10 cellular contexts compared by ENCODE assay signal in genomic region chr20:36988494-36988966, GRCh38. TPM values are rescaled to one million over a fixed set of nuclear protein-coding genes. Genes with fewer than 3 reads are reported as not detected.
DNase-seq lines count a peak whose midpoint lies in the region; ATAC-seq, FAIRE-seq and TF ChIP-seq lines count a peak whose summit lies in the region.
"Had no signal": no experiment of that assay in that cellular context is flagged by ENCODE, and none has a peak within 500 bp of the region (broad histone marks: within the 10 kb centered on the region; RNA-seq: fewer than 3 reads in every experiment).

No MANE protein-coding gene starts in this region.

- H3K9me3 ChIP-seq in left lung (peaks cover 0 to 9% of the 10 kb centered on the region in 2 donors), stomach (peaks cover 0 to 11% (median 7%) of the 10 kb centered on the region in 4 donors)

- peaks cover 13% of the 10 kb centered on the region for H3K9me3 Mint-ChIP-seq in activated naive CD8-positive, alpha-beta T cell treated with anti-CD3 and anti-CD28 coated beads for 36 hours

- intact Hi-C loops in left lung (cut with DNase I) (no loop called here), stomach (cut with DNase I; ENCODE audit: low total_unique reads) (no loop called here)

- H3K4me1 Mint-ChIP-seq in activated naive CD8-positive, alpha-beta T cell treated with anti-CD3 and anti-CD28 coated beads for 36 hours, result peaks cover 29% of the 10 kb centered on the region

- peak; percentile 39 for ATAC-seq in left lung

- WGBS in stomach, 5 donors, result 55 to 88% (median 77%) methylated on average over 3 of the region's 3 CpGs

- H3K27me3 ChIP-seq in left lung (no peaks in the 10 kb centered on the region), stomach (no peaks in the 10 kb centered on the region)
- H3K27me3 ChIP-seq: cardiac muscle cell had no signal

- DNase-seq in NCI-H1417 (lab: John Stamatoyannopoulos, UW), result peak in 2 of 3 experiments; percentile 15 to 29
- DNase-seq in NCI-H1417 treated with DMSO at 0.1 percent for 48 hours (lab: John Stamatoyannopoulos, UW), result no peak
- no peak for DNase-seq in HTR-8/SVneo (ENCODE audit: insufficient read length, low spot score)
- DNase-seq in activated naive CD8-positive, alpha-beta T cell treated with anti-CD3 and anti-CD28 coated beads for 36 hours, result peak; percentile 22
- DNase-seq in left lung, result no peak
- DNase-seq in mesenteric fat pad (ENCODE audit: low spot score), result no peak
- no peak for DNase-seq in GOT3 (lab: John Stamatoyannopoulos, UW)
- no peak for DNase-seq in stomach
- DNase-seq: left cardiac atrium had no signal

- peaks cover 0 to 4% of the 10 kb centered on the region in 2 donors for H3K4me1 ChIP-seq in left lung
- H3K4me1 ChIP-seq in stomach, result no peaks in the 10 kb centered on the region

- peaks cover 23% of the 10 kb centered on the region for H3K36me3 Mint-ChIP-seq in activated naive CD8-positive, alpha-beta T cell treated with anti-CD3 and anti-CD28 coated beads for 36 hours

- H3K27ac ChIP-seq in left lung, result peak overlapping the region in 1 of 2 donors; percentile 45
- no peak overlapping the region for H3K27ac ChIP-seq in stomach
- H3K27ac ChIP-seq: cardiac muscle cell had no signal

- H3K27ac Mint-ChIP-seq in activated naive CD8-positive, alpha-beta T cell treated with anti-CD3 and anti-CD28 coated beads for 36 hours, result peak overlapping the region; percentile 74

- H3K36me3 ChIP-seq in left lung, result no peaks in the 10 kb centered on the region
- H3K36me3 ChIP-seq in stomach, result peaks cover 0 to 2% (median 0%) of the 10 kb centered on the region in 4 donors
- H3K36me3 ChIP-seq: cardiac muscle cell had no signal

- TF ChIP-seq EP300 in stomach (IDR thresholded peaks at IDR 0.05), result no peak

- peak; percentile 69 for FAIRE-seq in HTR-8/SVneo (lab: Jason Lieb, UNC)

- no peak for TF ChIP-seq POLR2A in stomach (IDR thresholded peaks at IDR 0.05)

- H3K27me3 Mint-ChIP-seq in activated naive CD8-positive, alpha-beta T cell treated with anti-CD3 and anti-CD28 coated beads for 36 hours, result no peaks in the 10 kb centered on the region

- peak overlapping the region; percentile 36 for H3K4me3 Mint-ChIP-seq in activated naive CD8-positive, alpha-beta T cell treated with anti-CD3 and anti-CD28 coated beads for 36 hours

- no peak overlapping the region for H3K4me3 ChIP-seq in left lung
- H3K4me3 ChIP-seq in stomach, result no peak overlapping the region
- H3K4me3 ChIP-seq: cardiac muscle cell had no signal

- TF ChIP-seq CTCF in left lung (IDR thresholded peaks at IDR 0.05) (no peak), stomach (IDR thresholded peaks at IDR 0.05) (no peak)

RNA-seq across cellular contexts. Expression of gene SAMHD1, which starts 37.0 kb away (rescaled TPM):
- total RNA-seq in activated naive CD8-positive, alpha-beta T cell treated with anti-CD3 and anti-CD28 coated beads for 36 hours, result 10 to 100 TPM; 35.6 to 43.2 TPM
- total RNA-seq in left lung, result 100 to 1,000 TPM; 128 to 197 TPM
- total RNA-seq in mesenteric fat pad, result 280 TPM
- total RNA-seq in stomach, result 100 to 1,000 TPM in 3 of 5 donors, 10 to 100 TPM in 2; 84.9 to 151 (median 111) TPM
- 10 to 100 TPM; 38.7 to 64.4 (median 57.6) TPM for polyA plus RNA-seq in stomach

Comparison
In these comparisons a context has a peak if more than half of its experiments do, and no peak if none do; other contexts are left out.
1. DNase-seq: peak in NCI-H1417 (2 of 3) and activated naive CD8-positive, alpha-beta T cell treated with anti-CD3 and anti-CD28 coated beads for 36 hours (single experiment); none in NCI-H1417 treated with DMSO at 0.1 percent for 48 hours (single experiment), HTR-8/SVneo (single experiment), left lung (0 of 2), mesenteric fat pad (single experiment), GOT3 (single experiment) and stomach (single experiment).